Comparison of ENCODE assay signal across 2 cellular contexts in genomic region chr14:85437143-85437542, GRCh38.
TF ChIP-seq lines count a peak whose summit lies in the region.

No MANE protein-coding gene starts in this region.

TF ChIP-seq in A549, 52 proteins besides CTCF, POLR2A, EP300 and RAD21 (continued from another document and continues in another):
- no peak for TF ChIP-seq ATOH8 (CRISPR knock-in tag; IDR thresholded peaks at IDR 0.05; ENCODE audit: low read depth)
- no peak for TF ChIP-seq RFX5 (IDR thresholded peaks at IDR 0.05)
- no peak for TF ChIP-seq HOXA7 (CRISPR knock-in tag; IDR thresholded peaks at IDR 0.05)
- no peak for TF ChIP-seq SREBF2 (IDR thresholded peaks at IDR 0.05)
- no peak for TF ChIP-seq CHD4 (IDR thresholded peaks at IDR 0.05; ENCODE audit: borderline replicate concordance)
- TF ChIP-seq ESRRA (IDR thresholded peaks at IDR 0.05; ENCODE audit: borderline replicate concordance, low read length): no peak
- TF ChIP-seq HMGXB4 (CRISPR knock-in tag; IDR thresholded peaks at IDR 0.05; ENCODE audit: borderline replicate concordance): no peak
- TF ChIP-seq KDM1A (IDR thresholded peaks at IDR 0.05; ENCODE audit: low read depth): no peak
- no peak for TF ChIP-seq POLR2AphosphoS2 (conservative IDR thresholded peaks at IDR 0.05; ENCODE audit: low read length)
- no peak for TF ChIP-seq CHD2 (IDR thresholded peaks at IDR 0.05; ENCODE audit: low read length, partially characterized antibody)
- no peak for TF ChIP-seq ELK1 (IDR thresholded peaks at IDR 0.05; ENCODE audit: low read depth, low read length)
- no peak for TF ChIP-seq FOXS1 (CRISPR knock-in tag; IDR thresholded peaks at IDR 0.05)
- TF ChIP-seq FOSL2 (IDR thresholded peaks at IDR 0.05): peak; percentile 68
- peak; percentile 90 for TF ChIP-seq FOSL2 (CRISPR knock-in tag; IDR thresholded peaks at IDR 0.05)
- no peak for TF ChIP-seq ZNF302 (CRISPR knock-in tag; IDR thresholded peaks at IDR 0.05)
- no peak for TF ChIP-seq CBX8 (IDR thresholded peaks at IDR 0.05)
- no peak for TF ChIP-seq HOXB13 (CRISPR knock-in tag; IDR thresholded peaks at IDR 0.05; ENCODE audit: low read depth)
- TF ChIP-seq NPAS2 (CRISPR knock-in tag; IDR thresholded peaks at IDR 0.05; ENCODE audit: borderline replicate concordance): no peak
- TF ChIP-seq HOXB5 (CRISPR knock-in tag; IDR thresholded peaks at IDR 0.05): no peak
- no peak for TF ChIP-seq KDM5A (IDR thresholded peaks at IDR 0.05)
- TF ChIP-seq PBX3 (IDR thresholded peaks at IDR 0.05): no peak
- TF ChIP-seq CBX2 (IDR thresholded peaks at IDR 0.05; ENCODE audit: borderline replicate concordance, low read depth): no peak
- TF ChIP-seq CEBPB (IDR thresholded peaks at IDR 0.05): peak in 1 of 2 experiments; percentile 80; a peak in 2 of 4 replicates
- TF ChIP-seq HDAC2 (IDR thresholded peaks at IDR 0.05): no peak
- TF ChIP-seq ZFP36 (IDR thresholded peaks at IDR 0.05; ENCODE audit: borderline replicate concordance, partially characterized antibody): no peak
- TF ChIP-seq BHLHE40 (IDR thresholded peaks at IDR 0.05; ENCODE audit: low read depth, low read length): no peak
- TF ChIP-seq PHF8 (IDR thresholded peaks at IDR 0.05; ENCODE audit: borderline replicate concordance, low read depth): no peak
- TF ChIP-seq REST (IDR thresholded peaks at IDR 0.05): no peak
- TF ChIP-seq GATA3 (IDR thresholded peaks at IDR 0.05; ENCODE audit: borderline replicate concordance): peak; percentile 82; the same call in 1 of the 2 replicates
- no peak for TF ChIP-seq RARB (CRISPR knock-in tag; IDR thresholded peaks at IDR 0.05)
- TF ChIP-seq ZC3H11A (IDR thresholded peaks at IDR 0.05): no peak

TF ChIP-seq in IMR-90, 13 proteins besides CTCF, POLR2A, EP300 and RAD21 (continued from another document):
- TF ChIP-seq SMC3 (IDR thresholded peaks at IDR 0.05; ENCODE audit: low read depth, low read length) (no peak), MAFK (IDR thresholded peaks at IDR 0.05; ENCODE audit: low read depth, low read length) (peak; percentile 19; the same call in 1 of the 2 replicates), FOS (IDR thresholded peaks at IDR 0.05; ENCODE audit: low read depth, low read length) (peak; percentile 51; the same call in 1 of the 2 replicates), MXI1 (IDR thresholded peaks at IDR 0.05; ENCODE audit: borderline replicate concordance, low read depth, low read length) (no peak)
